ENCODE assay signal across 22 cellular contexts in genomic region chr13:97437729-97438128, GRCh38.
"Had no signal": no experiment of that assay in that cellular context is flagged by ENCODE, and none has a peak within 500 bp of the region (broad histone marks: within the 10 kb centered on the region; RNA-seq: fewer than 3 reads in every experiment).

No MANE protein-coding gene starts in this region.

- H3K4me3 Mint-ChIP-seq: activated CD8-positive, alpha-beta T cell treated with anti-CD3 and anti-CD28 coated beads, Interleukin-2, amount 10 ng/mL, durations not matched to agents 7 days and 5 days; activated naive CD4-positive, alpha-beta T cell treated with anti-CD3 and anti-CD28 coated beads, Interleukin-2, amount 50 U/mL, for 24 hours; activated T-helper 1 cell treated with anti-CD3 and anti-CD28 coated beads, Interleukin-12 subunit alpha, Interleukin-12 subunit beta, Interleukin-2, Interleukin-4 antibody, amounts not matched to agents 30 ng/mL and 10 ng/mL and 1 ng/mL, durations not matched to agents 14 hours and 24 hours and 36 hours; mesothelial cell of epicardium; naive thymus-derived CD8-positive, alpha-beta T cell; T-helper 2 cell treated with Interferon-gamma antibody and Interleukin-4, amounts not matched to agents 5 μg/mL and 100 μg/mL, for 36 hours had no signal

- H3K36me3 ChIP-seq: brain microvascular endothelial cell, gastrocnemius medialis, right atrium auricular region, upper lobe of left lung had no signal

- H3K27me3 ChIP-seq: brain microvascular endothelial cell, esophagus muscularis mucosa, gastrocnemius medialis, right atrium auricular region, upper lobe of left lung had no signal

- ATAC-seq: activated CD8-positive, alpha-beta T cell treated with anti-CD3 and anti-CD28 coated beads, Interleukin-2, amount 10 ng/mL, durations not matched to agents 7 days and 5 days; effector memory CD8-positive, alpha-beta T cell; gastrocnemius medialis; naive thymus-derived CD8-positive, alpha-beta T cell; psoas muscle had no signal

- H3K27me3 Mint-ChIP-seq: activated naive CD4-positive, alpha-beta T cell treated with anti-CD3 and anti-CD28 coated beads, Interleukin-2, amount 50 U/mL, for 24 hours; effector memory CD8-positive, alpha-beta T cell; naive thymus-derived CD8-positive, alpha-beta T cell had no signal

- H3K36me3 Mint-ChIP-seq: activated naive CD4-positive, alpha-beta T cell treated with anti-CD3 and anti-CD28 coated beads, Interleukin-2, amount 50 U/mL, for 24 hours; mesothelial cell of epicardium had no signal

- H3K9me3 ChIP-seq: esophagus muscularis mucosa, gastrocnemius medialis, left ventricle myocardium inferior, psoas muscle, right atrium auricular region, upper lobe of left lung had no signal

- H3K27ac Mint-ChIP-seq: activated CD8-positive, alpha-beta T cell treated with anti-CD3 and anti-CD28 coated beads, Interleukin-2, amount 10 ng/mL, durations not matched to agents 7 days and 5 days; activated naive CD4-positive, alpha-beta T cell treated with anti-CD3 and anti-CD28 coated beads, Interleukin-2, amount 50 U/mL, for 24 hours; activated T-helper 1 cell treated with anti-CD3 and anti-CD28 coated beads, Interleukin-12 subunit alpha, Interleukin-12 subunit beta, Interleukin-2, Interleukin-4 antibody, amounts not matched to agents 30 ng/mL and 10 ng/mL and 1 ng/mL, durations not matched to agents 14 hours and 24 hours and 36 hours; effector memory CD8-positive, alpha-beta T cell; mesothelial cell of epicardium; naive thymus-derived CD8-positive, alpha-beta T cell; T-helper 2 cell treated with Interferon-gamma antibody and Interleukin-4, amounts not matched to agents 5 μg/mL and 100 μg/mL, for 36 hours had no signal

- H3K4me3 ChIP-seq: esophagus muscularis mucosa, gastrocnemius medialis, psoas muscle, right atrium auricular region had no signal

- H3K9me3 Mint-ChIP-seq: activated naive CD4-positive, alpha-beta T cell treated with anti-CD3 and anti-CD28 coated beads, Interleukin-2, amount 50 U/mL, for 24 hours; activated T-helper 1 cell treated with anti-CD3 and anti-CD28 coated beads, Interleukin-12 subunit alpha, Interleukin-12 subunit beta, Interleukin-2, Interleukin-4 antibody, amounts not matched to agents 30 ng/mL and 10 ng/mL and 1 ng/mL, durations not matched to agents 14 hours and 24 hours and 36 hours; effector memory CD8-positive, alpha-beta T cell; mesothelial cell of epicardium; naive thymus-derived CD8-positive, alpha-beta T cell; T-helper 2 cell treated with Interferon-gamma antibody and Interleukin-4, amounts not matched to agents 5 μg/mL and 100 μg/mL, for 36 hours had no signal

- H3K27ac ChIP-seq: brain microvascular endothelial cell, esophagus muscularis mucosa, gastrocnemius medialis, left ventricle myocardium inferior, psoas muscle, right atrium auricular region, upper lobe of left lung had no signal

- DNase-seq: activated CD4-positive, alpha-beta T cell treated with anti-CD3 and anti-CD28 coated beads for 1 hour; activated CD4-positive, alpha-beta T cell treated with anti-CD3 and anti-CD28 coated beads, Interleukin-2, amount 50 U/mL, for 1 hour; activated CD8-positive, alpha-beta T cell treated with anti-CD3 and anti-CD28 coated beads, Interleukin-2, amount 10 ng/mL, durations not matched to agents 7 days and 5 days; activated gamma-delta T cell; aorta; brain microvascular endothelial cell; caudate nucleus; effector memory CD8-positive, alpha-beta T cell; gastrocnemius medialis; hypothalamus; left ventricle myocardium inferior; naive thymus-derived CD8-positive, alpha-beta T cell; psoas muscle; stimulated activated CD4-positive, alpha-beta T cell treated with anti-CD3 and anti-CD28 coated beads, Interleukin-4, amount 100 ng/mL, for 24 hours; stimulated activated naive CD4-positive, alpha-beta T cell treated with Interleukin-2 at 50 U/mL for 16 hours; upper lobe of left lung had no signal
